In genomic region chr12:69274861-69275260, GRCh38 we compare ENCODE assay signal across 16 cellular contexts. TPM values are rescaled to one million over a fixed set of nuclear protein-coding genes. Genes with fewer than 3 reads are reported as not detected.
DNase-seq lines count a peak whose midpoint lies in the region; ATAC-seq and TF ChIP-seq lines count a peak whose summit lies in the region.
"Had no signal": no experiment of that assay in that cellular context is flagged by ENCODE, and none has a peak within 500 bp of the region (broad histone marks: within the 10 kb centered on the region; RNA-seq: fewer than 3 reads in every experiment).

No MANE protein-coding gene starts in this region.

- H3K4me3 ChIP-seq in PC-3 (ENCODE audit: low read length): no peak overlapping the region
- no peak overlapping the region for H3K4me3 ChIP-seq in endodermal cell (ENCODE audit: low read length)
- H3K4me3 ChIP-seq in osteoblast (ENCODE audit: insufficient read depth, low read length): no peak overlapping the region
- H3K4me3 ChIP-seq: uterus had no signal

- peaks cover 46% of the 10 kb centered on the region for H3K4me1 Mint-ChIP-seq in activated CD8-positive, alpha-beta T cell treated with anti-CD3 and anti-CD28 coated beads for 36 hours (ENCODE audit: low read depth)
- H3K4me1 Mint-ChIP-seq in activated CD8-positive, alpha-beta T cell treated with anti-CD3 and anti-CD28 coated beads, Interleukin-2, amount 10 ng/mL, durations not matched to agents 7 days and 5 days (ENCODE audit: low read depth): peaks cover 36% of the 10 kb centered on the region
- H3K4me1 Mint-ChIP-seq in endodermal cell: peaks cover 61% of the 10 kb centered on the region
- H3K4me1 Mint-ChIP-seq: nephron had no signal

- H3K27me3 Mint-ChIP-seq in activated CD8-positive, alpha-beta T cell treated with anti-CD3 and anti-CD28 coated beads for 36 hours: no peaks in the 10 kb centered on the region
- H3K27me3 Mint-ChIP-seq in activated CD8-positive, alpha-beta T cell treated with anti-CD3 and anti-CD28 coated beads, Interleukin-2, amount 10 ng/mL, durations not matched to agents 7 days and 5 days (ENCODE audit: low read depth): no peaks in the 10 kb centered on the region
- no peaks in the 10 kb centered on the region for H3K27me3 Mint-ChIP-seq in endodermal cell (ENCODE audit: insufficient read depth)
- H3K27me3 Mint-ChIP-seq: activated CD4-positive, alpha-beta T cell treated with anti-CD3 and anti-CD28 coated beads for 36 hours; activated naive CD8-positive, alpha-beta T cell had no signal

- intact Hi-C loops in activated CD8-positive, alpha-beta T cell treated with anti-CD3 and anti-CD28 coated beads for 36 hours (cut with micrococcal nuclease): no loop called here
- intact Hi-C loops in PC-3 (cut with micrococcal nuclease): no loop called here

- H2AFZ ChIP-seq in PC-3 (ENCODE audit: low read length) (no peak overlapping the region), osteoblast (ENCODE audit: low read length) (no peak overlapping the region)

- H3K9ac ChIP-seq in PC-3 (ENCODE audit: low read length) (no peak overlapping the region), endodermal cell (ENCODE audit: extremely low read depth, low read length, poor library complexity, severe bottlenecking) (no peak overlapping the region)

- peaks cover 6% of the 10 kb centered on the region; the same call in 1 of the 2 replicates for H3K36me3 ChIP-seq in PC-3 (ENCODE audit: low read depth, low read length)
- peaks cover 46% of the 10 kb centered on the region for H3K36me3 ChIP-seq in endodermal cell (ENCODE audit: control insufficient read depth, insufficient read depth, low read length)
- no peaks in the 10 kb centered on the region for H3K36me3 ChIP-seq in osteoblast (ENCODE audit: insufficient read depth, low read length)
- H3K36me3 ChIP-seq: uterus had no signal

- no peak overlapping the region for H3K4me3 Mint-ChIP-seq in activated CD8-positive, alpha-beta T cell treated with anti-CD3 and anti-CD28 coated beads for 36 hours
- H3K4me3 Mint-ChIP-seq in activated CD8-positive, alpha-beta T cell treated with anti-CD3 and anti-CD28 coated beads, Interleukin-2, amount 10 ng/mL, durations not matched to agents 7 days and 5 days: no peak overlapping the region
- no peak overlapping the region for H3K4me3 Mint-ChIP-seq in endodermal cell
- H3K4me3 Mint-ChIP-seq: activated CD4-positive, alpha-beta T cell treated with anti-CD3 and anti-CD28 coated beads for 36 hours; nephron had no signal

- POLR2A ChIA-PET in activated CD8-positive, alpha-beta T cell treated with anti-CD3 and anti-CD28 coated beads for 36 hours (lab: Charles Lee): interaction anchor here (1.1 kb wide), 1 partner anchor 118 kb away, joined by 4 read pairs; no protein-coding TSS in a partner anchor
- POLR2A ChIA-PET in activated CD8-positive, alpha-beta T cell treated with anti-CD3 and anti-CD28 coated beads, Interleukin-2, amount 10 ng/mL, durations not matched to agents 7 days and 5 days (lab: Charles Lee): interaction anchor here (1.0 kb wide), 1 partner anchor 56 kb away, joined by 3 read pairs; no protein-coding TSS in a partner anchor
- POLR2A ChIA-PET in PC-3 (lab: Charles Lee; ENCODE audit: unreplicated experiment) (no interaction called here), RWPE1 (lab: Yijun Ruan, JAX; ENCODE audit: low non-redundant PET) (no interaction called here)

- no peak for DNase-seq in activated CD8-positive, alpha-beta T cell treated with anti-CD3 and anti-CD28 coated beads for 36 hours
- no peak for DNase-seq in activated CD8-positive, alpha-beta T cell treated with anti-CD3 and anti-CD28 coated beads, Interleukin-2, amount 10 ng/mL, durations not matched to agents 7 days and 5 days
- peak; percentile 26 for DNase-seq in PC-3
- DNase-seq in endodermal cell: no peak
- DNase-seq in osteoblast (ENCODE audit: insufficient read length, low spot score, missing footprints): peak; percentile 6
- no peak for DNase-seq in RWPE1 (ENCODE audit: low spot score)
- DNase-seq: activated CD4-positive, alpha-beta T cell treated with anti-CD3 and anti-CD28 coated beads for 36 hours; DND-41; NCI-H146; SHP77; T-helper 9 cell; uterus had no signal

- H3K79me2 ChIP-seq in PC-3 (ENCODE audit: low read length): no peaks in the 10 kb centered on the region
- no peaks in the 10 kb centered on the region for H3K79me2 ChIP-seq in osteoblast (ENCODE audit: insufficient read depth, low read length)

- 100% methylated on average over 1 of the region's 1 CpG; no CpG with 5 or more reads in 1 of the 2 experiments for WGBS in endodermal cell (ENCODE audit: insufficient coverage in 1 of 2, insufficient read length in 1 of 2), 2 experiments

- H3K9me3 Mint-ChIP-seq in activated CD8-positive, alpha-beta T cell treated with anti-CD3 and anti-CD28 coated beads for 36 hours: no peaks in the 10 kb centered on the region
- H3K9me3 Mint-ChIP-seq in activated CD8-positive, alpha-beta T cell treated with anti-CD3 and anti-CD28 coated beads, Interleukin-2, amount 10 ng/mL, durations not matched to agents 7 days and 5 days (ENCODE audit: insufficient read depth): no peaks in the 10 kb centered on the region
- H3K9me3 Mint-ChIP-seq in endodermal cell: no peaks in the 10 kb centered on the region
- H3K9me3 Mint-ChIP-seq: nephron had no signal

- no peaks in the 10 kb centered on the region for H3K9me3 ChIP-seq in PC-3 (ENCODE audit: low read length)
- H3K9me3 ChIP-seq in endodermal cell (ENCODE audit: control insufficient read depth, low read length): no peaks in the 10 kb centered on the region
- H3K9me3 ChIP-seq in osteoblast (ENCODE audit: low read depth, low read length): no peaks in the 10 kb centered on the region
- H3K9me3 ChIP-seq: uterus had no signal

- H4K20me1 ChIP-seq in PC-3 (ENCODE audit: low read length) (no peaks in the 10 kb centered on the region), osteoblast (ENCODE audit: insufficient read depth, low read length) (no peaks in the 10 kb centered on the region)

- no peak for ATAC-seq in activated CD8-positive, alpha-beta T cell treated with anti-CD3 and anti-CD28 coated beads for 36 hours
- ATAC-seq in activated CD8-positive, alpha-beta T cell treated with anti-CD3 and anti-CD28 coated beads, Interleukin-2, amount 10 ng/mL, durations not matched to agents 7 days and 5 days: no peak
- ATAC-seq in PC-3 (no peak), GM21367 (IDR thresholded peaks at IDR 0.05; ENCODE audit: unreplicated experiment) (no peak), HG02678 (IDR thresholded peaks at IDR 0.05; ENCODE audit: unreplicated experiment) (no peak)

- no TSS peak for BruUV-seq in PC-3 (replicated peaks; lab: Mats Ljungman, UMichigan)

- H3K27ac ChIP-seq in PC-3 (ENCODE audit: low read length) (no peak overlapping the region), endodermal cell (ENCODE audit: low read depth, low read length) (no peak overlapping the region), osteoblast (ENCODE audit: low read depth, low read length) (no peak overlapping the region), RWPE1 (no peak overlapping the region)
- H3K27ac ChIP-seq: uterus had no signal

- peaks cover 12% of the 10 kb centered on the region for H3K36me3 Mint-ChIP-seq in activated CD8-positive, alpha-beta T cell treated with anti-CD3 and anti-CD28 coated beads for 36 hours (ENCODE audit: low read depth)
- H3K36me3 Mint-ChIP-seq in activated CD8-positive, alpha-beta T cell treated with anti-CD3 and anti-CD28 coated beads, Interleukin-2, amount 10 ng/mL, durations not matched to agents 7 days and 5 days (ENCODE audit: low read depth): peaks cover 17% of the 10 kb centered on the region
- peaks cover 11% of the 10 kb centered on the region for H3K36me3 Mint-ChIP-seq in endodermal cell (ENCODE audit: low read depth)

- CTCF ChIA-PET in activated CD8-positive, alpha-beta T cell treated with anti-CD3 and anti-CD28 coated beads for 36 hours (lab: Charles Lee): interaction anchor here (3.1 kb wide), 1 partner anchor 16 kb away, joined by 10 read pairs; no protein-coding TSS in a partner anchor
- CTCF ChIA-PET in activated CD8-positive, alpha-beta T cell treated with anti-CD3 and anti-CD28 coated beads, Interleukin-2, amount 10 ng/mL, durations not matched to agents 7 days and 5 days (lab: Charles Lee): interaction anchor here (1.3 to 2.4 kb wide), 4 partner anchors 16 to 119 kb away, joined by 3 to 15 read pairs (median 12); no protein-coding TSS in a partner anchor
- CTCF ChIA-PET in PC-3 (lab: Charles Lee): no interaction called here
- CTCF ChIA-PET in RWPE1 (lab: Yijun Ruan, JAX): interaction anchor here (0.9 kb wide), 1 partner anchor 118 kb away, joined by 3 read pairs; no protein-coding TSS in a partner anchor

- H3K4me1 ChIP-seq in PC-3 (ENCODE audit: insufficient read depth, low read length) (no peaks in the 10 kb centered on the region), endodermal cell (ENCODE audit: control insufficient read depth, insufficient read depth, low read length) (peaks cover 3% of the 10 kb centered on the region), osteoblast (ENCODE audit: insufficient read depth, low read length) (no peaks in the 10 kb centered on the region)
- H3K4me1 ChIP-seq: uterus had no signal

- no peak for TF ChIP-seq CTCF in activated CD8-positive, alpha-beta T cell treated with anti-CD3 and anti-CD28 coated beads for 36 hours (IDR thresholded peaks at IDR 0.05)
- TF ChIP-seq CTCF in PC-3 (conservative IDR thresholded peaks at IDR 0.05; ENCODE audit: low read depth, low read length) (no peak), endodermal cell (conservative IDR thresholded peaks at IDR 0.05) (no peak), osteoblast (IDR thresholded peaks at IDR 0.05; ENCODE audit: extremely low read depth, low read depth, low read length) (no peak), RWPE1 (conservative IDR thresholded peaks at IDR 0.05; ENCODE audit: low read depth) (no peak)

- no peak overlapping the region for H3K4me2 ChIP-seq in PC-3 (ENCODE audit: low read length)
- no peak overlapping the region for H3K4me2 ChIP-seq in osteoblast (ENCODE audit: insufficient read depth, low read length)

- no peaks in the 10 kb centered on the region for H3K9me2 ChIP-seq in PC-3 (replicated peaks; ENCODE audit: low read length)

- H3F3A ChIP-seq in PC-3 (ENCODE audit: low read length, unreplicated experiment): no peaks in the 10 kb centered on the region

- H3K27ac Mint-ChIP-seq in activated CD8-positive, alpha-beta T cell treated with anti-CD3 and anti-CD28 coated beads for 36 hours: peak overlapping the region; percentile 58
- no peak overlapping the region for H3K27ac Mint-ChIP-seq in activated CD8-positive, alpha-beta T cell treated with anti-CD3 and anti-CD28 coated beads, Interleukin-2, amount 10 ng/mL, durations not matched to agents 7 days and 5 days
- peak overlapping the region; percentile 11 for H3K27ac Mint-ChIP-seq in endodermal cell
- H3K27ac Mint-ChIP-seq: nephron had no signal

- H3K27me3 ChIP-seq in PC-3 (ENCODE audit: low read length) (no peaks in the 10 kb centered on the region), endodermal cell (ENCODE audit: control insufficient read depth, insufficient read depth, low read length, poor library complexity, severe bottlenecking) (no peaks in the 10 kb centered on the region), osteoblast (ENCODE audit: insufficient read depth, low read length) (no peaks in the 10 kb centered on the region)
- H3K27me3 ChIP-seq: uterus had no signal

RNA-seq across cellular contexts. Expression of gene CPSF6, which starts 35.5 kb away (rescaled TPM):
- total RNA-seq in activated CD8-positive, alpha-beta T cell treated with anti-CD3 and anti-CD28 coated beads for 36 hours: 10 to 100 TPM; 94.1 to 98.9 TPM
- 10 to 100 TPM; 95.6 to 97.8 TPM for total RNA-seq in activated CD8-positive, alpha-beta T cell treated with anti-CD3 and anti-CD28 coated beads, Interleukin-2, amount 10 ng/mL, durations not matched to agents 7 days and 5 days
- 94.6 and 96.7 TPM in 2 replicates for total RNA-seq in PC-3 (2014; rRNA removed)
- 100 to 1,000 TPM; 115 to 139 TPM for total RNA-seq in endodermal cell
- polyA plus RNA-seq in endodermal cell (2013, experiment 1 of 2): 107 TPM
- 91.5 TPM for polyA plus RNA-seq in endodermal cell (2013, experiment 2 of 2)
- total RNA-seq in osteoblast: 23.9 and 24.5 TPM in 2 replicates

Comparison
In these comparisons a context has a peak if more than half of its experiments do, and no peak if none do; other contexts are left out.
1. DNase-seq: peak in PC-3 (single experiment) and osteoblast (single experiment); none in activated CD8-positive, alpha-beta T cell treated with anti-CD3 and anti-CD28 coated beads for 36 hours (single experiment), activated CD8-positive, alpha-beta T cell treated with anti-CD3 and anti-CD28 coated beads, Interleukin-2, amount 10 ng/mL, durations not matched to agents 7 days and 5 days (single experiment), endodermal cell (single experiment) and RWPE1 (single experiment).
2. POLR2A ChIA-PET loops: an anchor here in activated CD8-positive, alpha-beta T cell treated with anti-CD3 and anti-CD28 coated beads for 36 hours (1.1 kb wide) and activated CD8-positive, alpha-beta T cell treated with anti-CD3 and anti-CD28 coated beads, Interleukin-2, amount 10 ng/mL, durations not matched to agents 7 days and 5 days (1.0 kb wide); none called in PC-3 and RWPE1.